In genomic region chr17:59839646-59840328, GRCh38 we compare ENCODE assay signal across 1 cellular context.
A peak's percentile ranks its signal among the peaks of the same experiment; 100 is the strongest.
TF ChIP-seq lines count a peak whose summit lies in the region.

No MANE protein-coding gene starts in this region.

TF ChIP-seq in A549, 52 proteins besides CTCF, POLR2A, EP300 and RAD21:
- TF ChIP-seq, protein P1, sequence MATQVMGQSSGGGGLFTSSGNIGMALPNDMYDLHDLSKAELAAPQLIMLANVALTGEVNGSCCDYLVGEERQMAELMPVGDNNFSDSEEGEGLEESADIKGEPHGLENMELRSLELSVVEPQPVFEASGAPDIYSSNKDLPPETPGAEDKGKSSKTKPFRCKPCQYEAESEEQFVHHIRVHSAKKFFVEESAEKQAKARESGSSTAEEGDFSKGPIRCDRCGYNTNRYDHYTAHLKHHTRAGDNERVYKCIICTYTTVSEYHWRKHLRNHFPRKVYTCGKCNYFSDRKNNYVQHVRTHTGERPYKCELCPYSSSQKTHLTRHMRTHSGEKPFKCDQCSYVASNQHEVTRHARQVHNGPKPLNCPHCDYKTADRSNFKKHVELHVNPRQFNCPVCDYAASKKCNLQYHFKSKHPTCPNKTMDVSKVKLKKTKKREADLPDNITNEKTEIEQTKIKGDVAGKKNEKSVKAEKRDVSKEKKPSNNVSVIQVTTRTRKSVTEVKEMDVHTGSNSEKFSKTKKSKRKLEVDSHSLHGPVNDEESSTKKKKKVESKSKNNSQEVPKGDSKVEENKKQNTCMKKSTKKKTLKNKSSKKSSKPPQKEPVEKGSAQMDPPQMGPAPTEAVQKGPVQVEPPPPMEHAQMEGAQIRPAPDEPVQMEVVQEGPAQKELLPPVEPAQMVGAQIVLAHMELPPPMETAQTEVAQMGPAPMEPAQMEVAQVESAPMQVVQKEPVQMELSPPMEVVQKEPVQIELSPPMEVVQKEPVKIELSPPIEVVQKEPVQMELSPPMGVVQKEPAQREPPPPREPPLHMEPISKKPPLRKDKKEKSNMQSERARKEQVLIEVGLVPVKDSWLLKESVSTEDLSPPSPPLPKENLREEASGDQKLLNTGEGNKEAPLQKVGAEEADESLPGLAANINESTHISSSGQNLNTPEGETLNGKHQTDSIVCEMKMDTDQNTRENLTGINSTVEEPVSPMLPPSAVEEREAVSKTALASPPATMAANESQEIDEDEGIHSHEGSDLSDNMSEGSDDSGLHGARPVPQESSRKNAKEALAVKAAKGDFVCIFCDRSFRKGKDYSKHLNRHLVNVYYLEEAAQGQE (IDR thresholded peaks at IDR 0.05) = peak; percentile 51
- TF ChIP-seq HOXB13 (CRISPR knock-in tag; IDR thresholded peaks at IDR 0.05; ENCODE audit: low read depth) (0 out of 2 replicates have a peak, but pooled peaks have one; percentile 4), RARB (CRISPR knock-in tag; IDR thresholded peaks at IDR 0.05) (peak; percentile 93), HES2 (IDR thresholded peaks at IDR 0.05) (no peak), JUNB (IDR thresholded peaks at IDR 0.05) (no peak; the same call in 1 of the 2 replicates), MAZ (IDR thresholded peaks at IDR 0.05; ENCODE audit: borderline replicate concordance, low read depth, low read length) (no peak), KDM5A (IDR thresholded peaks at IDR 0.05) (no peak), RFX5 (IDR thresholded peaks at IDR 0.05) (no peak; the same call in 1 of the 2 replicates), JUN (IDR thresholded peaks at IDR 0.05) (peak in 1 of 2 experiments; percentile 95; a peak in 2 of 5 replicates), ZC3H11A (IDR thresholded peaks at IDR 0.05) (no peak), TFCP2L1 (CRISPR knock-in tag; IDR thresholded peaks at IDR 0.05) (peak; percentile 96), NR3C1 (IDR thresholded peaks at IDR 0.05) (no peak), PHF8 (IDR thresholded peaks at IDR 0.05; ENCODE audit: borderline replicate concordance, low read depth) (peak; percentile 34; the same call in 1 of the 2 replicates), TP53 (CRISPR knock-in tag; IDR thresholded peaks at IDR 0.05) (peak; percentile 67), ZNF302 (CRISPR knock-in tag; IDR thresholded peaks at IDR 0.05) (no peak; the same call in 1 of the 2 replicates), POLR2AphosphoS2 (conservative IDR thresholded peaks at IDR 0.05; ENCODE audit: low read length) (peak; percentile 59), CBX2 (IDR thresholded peaks at IDR 0.05; ENCODE audit: borderline replicate concordance, low read depth) (peak; percentile 88; the same call in 1 of the 2 replicates), NPAS2 (CRISPR knock-in tag; IDR thresholded peaks at IDR 0.05; ENCODE audit: borderline replicate concordance) (no peak), E2F6 (IDR thresholded peaks at IDR 0.05; ENCODE audit: borderline replicate concordance, low read depth) (no peak), HOXB5 (CRISPR knock-in tag; IDR thresholded peaks at IDR 0.05) (no peak), ATOH8 (CRISPR knock-in tag; IDR thresholded peaks at IDR 0.05; ENCODE audit: low read depth) (no peak; the same call in none of the 2 replicates), PBX3 (IDR thresholded peaks at IDR 0.05) (no peak; the same call in 1 of the 2 replicates), MYC (IDR thresholded peaks at IDR 0.05; ENCODE audit: borderline replicate concordance, low read length) (0 out of 2 replicates have a peak, but pooled peaks have one; percentile 37), SREBF2 (IDR thresholded peaks at IDR 0.05) (no peak), CHD2 (IDR thresholded peaks at IDR 0.05; ENCODE audit: low read length, partially characterized antibody) (no peak), EHF (CRISPR knock-in tag; IDR thresholded peaks at IDR 0.05) (no peak; the same call in 1 of the 2 replicates), MAFK (IDR thresholded peaks at IDR 0.05; ENCODE audit: partially characterized antibody) (peak; percentile 91), FOXS1 (CRISPR knock-in tag; IDR thresholded peaks at IDR 0.05) (no peak), CHD4 (IDR thresholded peaks at IDR 0.05; ENCODE audit: borderline replicate concordance) (no peak), RNF2 (IDR thresholded peaks at IDR 0.05; ENCODE audit: borderline replicate concordance, low read depth) (no peak), GATA3 (IDR thresholded peaks at IDR 0.05; ENCODE audit: borderline replicate concordance) (peak; percentile 56; the same call in 1 of the 2 replicates), FOSB (CRISPR knock-in tag; IDR thresholded peaks at IDR 0.05) (no peak), ESRRA (IDR thresholded peaks at IDR 0.05; ENCODE audit: borderline replicate concordance, low read length) (no peak), BCL3 (IDR thresholded peaks at IDR 0.05) (no peak; the same call in 2 of the 3 replicates), NFE2L2 (conservative IDR thresholded peaks at IDR 0.05; ENCODE audit: low read length) (no peak), EHMT2 (IDR thresholded peaks at IDR 0.05; ENCODE audit: low read depth) (no peak)
- TF ChIP-seq, protein P2, sequence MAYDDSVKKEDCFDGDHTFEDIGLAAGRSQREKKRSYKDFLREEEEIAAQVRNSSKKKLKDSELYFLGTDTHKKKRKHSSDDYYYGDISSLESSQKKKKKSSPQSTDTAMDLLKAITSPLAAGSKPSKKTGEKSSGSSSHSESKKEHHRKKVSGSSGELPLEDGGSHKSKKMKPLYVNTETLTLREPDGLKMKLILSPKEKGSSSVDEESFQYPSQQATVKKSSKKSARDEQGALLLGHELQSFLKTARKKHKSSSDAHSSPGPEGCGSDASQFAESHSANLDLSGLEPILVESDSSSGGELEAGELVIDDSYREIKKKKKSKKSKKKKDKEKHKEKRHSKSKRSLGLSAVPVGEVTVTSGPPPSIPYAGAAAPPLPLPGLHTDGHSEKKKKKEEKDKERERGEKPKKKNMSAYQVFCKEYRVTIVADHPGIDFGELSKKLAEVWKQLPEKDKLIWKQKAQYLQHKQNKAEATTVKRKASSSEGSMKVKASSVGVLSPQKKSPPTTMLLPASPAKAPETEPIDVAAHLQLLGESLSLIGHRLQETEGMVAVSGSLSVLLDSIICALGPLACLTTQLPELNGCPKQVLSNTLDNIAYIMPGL (CRISPR knock-in tag; IDR thresholded peaks at IDR 0.05; ENCODE audit: borderline replicate concordance) = peak; percentile 97; the same call in 1 of the 2 replicates
